In the genomic region with DNA sequence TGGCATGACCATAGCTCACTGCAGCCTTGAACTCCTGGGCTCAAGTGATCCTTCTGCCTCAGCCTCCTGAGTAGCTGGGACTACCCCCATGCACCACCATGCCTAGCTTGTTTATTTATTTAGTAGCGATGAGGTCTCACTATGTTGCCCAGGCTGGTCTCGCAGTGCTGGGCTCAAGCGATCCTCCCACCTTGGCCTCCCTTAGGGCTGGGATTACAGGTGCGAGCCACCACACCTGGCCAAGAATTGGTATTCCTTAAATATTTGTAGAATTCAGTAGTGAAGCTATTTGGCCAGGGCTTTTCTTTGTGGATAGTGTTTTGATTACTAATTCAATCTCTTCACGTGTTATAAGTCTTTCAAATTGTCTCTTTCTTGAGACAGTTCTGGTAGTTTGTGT, we compare ENCODE assay signal across 17 cellular contexts.
"Had no signal": no experiment of that assay in that cellular context is flagged by ENCODE, and none has a peak within 500 bp of the region (broad histone marks: within the 10 kb centered on the region; RNA-seq: fewer than 3 reads in every experiment).

No MANE protein-coding gene starts in this region.

- H3K9me3 Mint-ChIP-seq: activated CD4-positive, alpha-beta memory T cell treated with anti-CD3 and anti-CD28 coated beads for 36 hours; activated naive CD4-positive, alpha-beta T cell treated with anti-CD3 and anti-CD28 coated beads, Interleukin-2, amount 50 U/mL, for 72 hours; neural crest cell; T-helper 1 cell treated with Interleukin-12 subunit alpha and Interleukin-12 subunit beta and Interleukin-4 antibody, amounts not matched to agents 30 μg/mL and 1 μg/mL, for 36 hours had no signal

- ATAC-seq: activated naive CD4-positive, alpha-beta T cell treated with anti-CD3 and anti-CD28 coated beads, Interleukin-2, amount 50 U/mL, for 72 hours; stimulated activated naive CD8-positive, alpha-beta T cell treated with anti-CD3 and anti-CD28 coated beads, Interleukin-15, Interleukin-2, amounts not matched to agents 100 U/mL and 50 U/mL, for 24 hours had no signal

- H3K36me3 ChIP-seq: tibial artery, WERI-Rb-1 had no signal

- DNase-seq: activated CD4-positive, alpha-beta memory T cell treated with anti-CD3 and anti-CD28 coated beads for 36 hours; activated effector memory CD4-positive, alpha-beta T cell treated with anti-CD3 and anti-CD28 coated beads, Interleukin-2, amount 50 U/mL, for 16 hours; activated T-cell treated with anti-CD3 and anti-CD28 coated beads, Interleukin-2, amount 50 U/mL, for 1 hour; amniotic stem cell; caudate nucleus; dorsolateral prefrontal cortex; hypothalamus; midbrain; retina; stimulated activated naive CD8-positive, alpha-beta T cell treated with anti-CD3 and anti-CD28 coated beads, Interleukin-15, Interleukin-2, amounts not matched to agents 100 U/mL and 50 U/mL, for 24 hours; substantia nigra; tibial artery; WERI-Rb-1 had no signal

- H3K36me3 Mint-ChIP-seq: activated CD4-positive, alpha-beta memory T cell treated with anti-CD3 and anti-CD28 coated beads for 36 hours; activated naive CD4-positive, alpha-beta T cell treated with anti-CD3 and anti-CD28 coated beads, Interleukin-2, amount 50 U/mL, for 72 hours had no signal

- H3K4me3 ChIP-seq: dorsolateral prefrontal cortex, lung, tibial artery had no signal

- H3K27me3 ChIP-seq: dorsolateral prefrontal cortex, tibial artery had no signal

- H3K27me3 Mint-ChIP-seq: activated CD4-positive, alpha-beta memory T cell treated with anti-CD3 and anti-CD28 coated beads for 36 hours had no signal

- H3K9me3 ChIP-seq: tibial artery had no signal

- H3K27ac ChIP-seq: dorsolateral prefrontal cortex, tibial artery, WERI-Rb-1 had no signal

- H3K27ac Mint-ChIP-seq: T-helper 1 cell treated with Interleukin-12 subunit alpha and Interleukin-12 subunit beta and Interleukin-4 antibody, amounts not matched to agents 30 μg/mL and 1 μg/mL, for 36 hours had no signal

- H3K4me3 Mint-ChIP-seq: activated CD4-positive, alpha-beta memory T cell treated with anti-CD3 and anti-CD28 coated beads for 36 hours; neural crest cell; T-helper 1 cell treated with Interleukin-12 subunit alpha and Interleukin-12 subunit beta and Interleukin-4 antibody, amounts not matched to agents 30 μg/mL and 1 μg/mL, for 36 hours had no signal
